ENCODE assay signal across 12 cellular contexts in the genomic region with DNA sequence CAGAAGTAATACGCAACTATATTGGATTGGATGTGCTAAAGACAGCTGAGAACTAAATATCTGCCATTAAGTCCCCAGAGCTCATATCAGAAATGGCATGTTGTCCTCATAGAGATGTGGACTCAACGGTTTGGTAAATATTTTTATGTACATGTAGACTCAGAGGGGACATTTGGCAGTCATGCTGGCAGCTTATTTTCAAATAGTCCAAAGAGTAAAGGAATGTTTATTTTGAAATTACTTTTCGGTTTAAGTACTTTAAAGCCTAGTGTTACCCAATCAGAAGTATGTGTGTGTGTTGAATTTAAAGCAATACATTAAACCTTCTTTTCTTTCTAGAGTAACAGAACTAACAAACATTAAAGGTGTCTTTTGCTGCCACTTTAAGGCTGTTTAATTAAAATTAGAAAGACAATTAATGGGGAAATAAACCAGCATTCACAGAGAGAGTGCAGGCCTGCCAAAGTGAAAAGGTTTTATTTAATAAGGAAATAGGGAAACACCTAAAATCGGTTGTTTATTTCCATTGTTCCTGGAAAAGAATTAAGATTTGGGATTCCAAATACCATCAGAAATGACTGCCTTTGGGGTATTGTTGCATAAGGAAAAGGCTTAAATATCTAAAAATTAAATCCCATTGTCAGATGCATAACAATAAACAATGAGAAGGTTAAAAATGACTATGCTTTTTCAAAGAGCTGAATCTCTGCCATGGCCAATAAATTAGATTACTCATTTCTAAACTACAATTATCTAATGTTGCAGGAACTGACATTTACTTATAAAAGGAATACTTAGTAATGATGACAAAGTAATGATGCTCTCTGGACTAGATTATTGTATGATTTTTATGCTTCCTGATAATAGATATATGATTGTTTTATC.
A peak's percentile ranks its signal among the peaks of the same experiment; 100 is the strongest.
DNase-seq lines count a peak whose midpoint lies in the region; ATAC-seq and TF ChIP-seq lines count a peak whose summit lies in the region.
"Had no signal": no experiment of that assay in that cellular context is flagged by ENCODE, and none has a peak within 500 bp of the region (broad histone marks: within the 10 kb centered on the region; RNA-seq: fewer than 3 reads in every experiment).

No MANE protein-coding gene starts in this region.

- no peaks in the 10 kb centered on the region for H3K36me3 ChIP-seq in vagina
- H3K36me3 ChIP-seq: stomach had no signal

- H3K4me3 ChIP-seq in vagina = no peak overlapping the region
- H3K4me3 ChIP-seq: psoas muscle, stomach had no signal

- no peak for TF ChIP-seq POLR2A in vagina (IDR thresholded peaks at IDR 0.05)

- H3K27ac ChIP-seq in vagina = peak overlapping the region; percentile 51
- H3K27ac ChIP-seq: psoas muscle had no signal

- peaks cover 21% of the 10 kb centered on the region for H3K4me1 ChIP-seq in vagina
- H3K4me1 ChIP-seq: psoas muscle had no signal

- H3K4me3 Mint-ChIP-seq in natural killer cell treated with Interleukin-12 subunit alpha and Interleukin-12 subunit beta and Interleukin-15 and Interleukin-18, amount 100 ng/mL, for 72 hours = no peak overlapping the region
- H3K4me3 Mint-ChIP-seq in natural killer cell = no peak overlapping the region
- H3K4me3 Mint-ChIP-seq in activated B cell treated with CpG ODN at 0.5 μM for 24 hours = no peak overlapping the region
- H3K4me3 Mint-ChIP-seq: B cell had no signal

- no peaks in the 10 kb centered on the region for H3K9me3 Mint-ChIP-seq in natural killer cell treated with Interleukin-12 subunit alpha and Interleukin-12 subunit beta and Interleukin-15 and Interleukin-18, amount 100 ng/mL, for 72 hours
- H3K9me3 Mint-ChIP-seq in natural killer cell = no peaks in the 10 kb centered on the region
- no peaks in the 10 kb centered on the region for H3K9me3 Mint-ChIP-seq in activated B cell treated with CpG ODN at 0.5 μM for 24 hours

- H3K27me3 ChIP-seq in vagina = no peaks in the 10 kb centered on the region
- H3K27me3 ChIP-seq: stomach had no signal

- POLR2A ChIA-PET in activated B cell treated with CpG ODN at 0.5 μM for 24 hours (lab: Charles Lee) = no interaction called here

- no peaks in the 10 kb centered on the region for H3K9me3 ChIP-seq in vagina
- H3K9me3 ChIP-seq: psoas muscle, stomach had no signal

- no peak for TF ChIP-seq CTCF in natural killer cell (IDR thresholded peaks at IDR 0.05)
- no peak for TF ChIP-seq CTCF in activated B cell treated with CpG ODN at 0.5 μM for 24 hours (IDR thresholded peaks at IDR 0.05)
- no peak for TF ChIP-seq CTCF in vagina (IDR thresholded peaks at IDR 0.05)

- peak overlapping the region; percentile 23 to 81 for H3K27ac Mint-ChIP-seq in natural killer cell treated with Interleukin-12 subunit alpha and Interleukin-12 subunit beta and Interleukin-15 and Interleukin-18, amount 100 ng/mL, for 72 hours
- H3K27ac Mint-ChIP-seq in natural killer cell (no peak overlapping the region), activated B cell treated with CpG ODN at 0.5 μM for 24 hours (peak overlapping the region; percentile 67)
- H3K27ac Mint-ChIP-seq: B cell had no signal

- peaks cover 5 to 6% of the 10 kb centered on the region in 2 donors for H3K27me3 Mint-ChIP-seq in natural killer cell treated with Interleukin-12 subunit alpha and Interleukin-12 subunit beta and Interleukin-15 and Interleukin-18, amount 100 ng/mL, for 72 hours
- H3K27me3 Mint-ChIP-seq in natural killer cell (ENCODE audit: low read depth in 2 of 2) = peaks cover 3 to 4% of the 10 kb centered on the region in 2 donors
- no peaks in the 10 kb centered on the region for H3K27me3 Mint-ChIP-seq in activated B cell treated with CpG ODN at 0.5 μM for 24 hours
- H3K27me3 Mint-ChIP-seq: B cell had no signal

- peaks cover 14 to 16% of the 10 kb centered on the region in 2 donors for H3K4me1 Mint-ChIP-seq in natural killer cell treated with Interleukin-12 subunit alpha and Interleukin-12 subunit beta and Interleukin-15 and Interleukin-18, amount 100 ng/mL, for 72 hours (ENCODE audit: low read depth in 2 of 2)
- no peaks in the 10 kb centered on the region for H3K4me1 Mint-ChIP-seq in natural killer cell
- peaks cover 16% of the 10 kb centered on the region for H3K4me1 Mint-ChIP-seq in activated B cell treated with CpG ODN at 0.5 μM for 24 hours

- CTCF ChIA-PET in activated B cell treated with CpG ODN at 0.5 μM for 24 hours (lab: Charles Lee) = no interaction called here

- no peaks in the 10 kb centered on the region for H3K36me3 Mint-ChIP-seq in natural killer cell treated with Interleukin-12 subunit alpha and Interleukin-12 subunit beta and Interleukin-15 and Interleukin-18, amount 100 ng/mL, for 72 hours
- H3K36me3 Mint-ChIP-seq in natural killer cell (no peaks in the 10 kb centered on the region), activated B cell treated with CpG ODN at 0.5 μM for 24 hours (ENCODE audit: low read depth) (no peaks in the 10 kb centered on the region)

- no peak for ATAC-seq in natural killer cell treated with Interleukin-12 subunit alpha and Interleukin-12 subunit beta and Interleukin-15 and Interleukin-18, amount 100 ng/mL, for 72 hours
- ATAC-seq in natural killer cell (no peak), HG02798 (IDR thresholded peaks at IDR 0.05; ENCODE audit: poor library complexity, unreplicated experiment) (peak; percentile 23), activated B cell treated with CpG ODN at 0.5 μM for 24 hours (ENCODE audit: low read depth) (peak; percentile 28)
- ATAC-seq: psoas muscle had no signal

- no peak for DNase-seq in natural killer cell treated with Interleukin-12 subunit alpha and Interleukin-12 subunit beta and Interleukin-15 and Interleukin-18, amount 100 ng/mL, for 72 hours (ENCODE audit: low spot score)
- DNase-seq in natural killer cell (no peak), activated B cell treated with CpG ODN at 0.5 μM for 24 hours (no peak), vagina (ENCODE audit: extremely low spot score in 2 of 2) (no peak), cardiac septum (ENCODE audit: low spot score) (no peak), Kasumi-1 (lab: John Stamatoyannopoulos, UW) (no peak), RKO (ENCODE audit: low spot score) (no peak)
- DNase-seq: H7, psoas muscle, stomach had no signal

- intact Hi-C loops in natural killer cell (cut with micrococcal nuclease) = no loop called here
- intact Hi-C loops in activated B cell treated with CpG ODN at 0.5 μM for 24 hours (cut with micrococcal nuclease) = loop anchor here (1.0 to 5.0 kb wide), 4 partner anchors 10 to 113 kb away; no protein-coding TSS in a partner anchor
- intact Hi-C loops in vagina (cut with DNase I) = no loop called here
- intact Hi-C loops in cardiac septum (cut with DNase I) = no loop called here

Comparison
In these comparisons a context has a peak if more than half of its experiments do, and no peak if none do; other contexts are left out.
1. H3K27ac Mint-ChIP-seq: peak in natural killer cell treated with Interleukin-12 subunit alpha and Interleukin-12 subunit beta and Interleukin-15 and Interleukin-18, amount 100 ng/mL, for 72 hours (2 of 2) and activated B cell treated with CpG ODN at 0.5 μM for 24 hours (single experiment); none in natural killer cell (0 of 2).
2. ATAC-seq: peak in HG02798 (single experiment) and activated B cell treated with CpG ODN at 0.5 μM for 24 hours (single experiment); none in natural killer cell treated with Interleukin-12 subunit alpha and Interleukin-12 subunit beta and Interleukin-15 and Interleukin-18, amount 100 ng/mL, for 72 hours (0 of 2) and natural killer cell (0 of 3).